In genomic region chr6:109690740-109691687, GRCh38 we compare ENCODE assay signal across 8 cellular contexts. TPM values are rescaled to one million over a fixed set of nuclear protein-coding genes. Genes with fewer than 3 reads are reported as not detected.
A peak's percentile ranks its signal among the peaks of the same experiment; 100 is the strongest.
DNase-seq lines count a peak whose midpoint lies in the region; ATAC-seq and TF ChIP-seq lines count a peak whose summit lies in the region.

Gene AK9, minus strand, starts transcription at chr6:109691202. Its CDS starts 15,457 bp downstream, at chr6:109675745.
Gene FIG4, plus strand, starts transcription at chr6:109691296. Its CDS starts 140 bp downstream, at chr6:109691436.

- H3K36me3 ChIP-seq in kidney epithelial cell (ENCODE audit: control insufficient read depth, insufficient read depth, low read length): no peaks in the 10 kb centered on the region

- peaks cover 2% of the 10 kb centered on the region for H3K27me3 ChIP-seq in kidney epithelial cell (ENCODE audit: control insufficient read depth, insufficient read depth, low read length)

- H3K4me3 ChIP-seq in kidney epithelial cell (ENCODE audit: low read depth, low read length): peak within 1 kb of the TSS; percentile 74

- DNase-seq in AG20443 (ENCODE audit: low spot score): peak; percentile 93
- peak; percentile 79 to 89 for DNase-seq in NCI-H446 (lab: John Stamatoyannopoulos, UW)
- peak; percentile 91 for DNase-seq in activated CD4-positive, CD25-positive, alpha-beta regulatory T cell treated with anti-CD3 and anti-CD28 coated beads, Interleukin-2, amount 50 U/mL, for 72 hours
- peak; percentile 95 for DNase-seq in cerebellum (ENCODE audit: low spot score)
- peak; percentile 73 for DNase-seq in kidney epithelial cell (ENCODE audit: low read depth)
- peak; percentile 79 to 89 for DNase-seq in stimulated activated CD4-positive, alpha-beta T cell treated with anti-CD3 and anti-CD28 coated beads, Interleukin-15, amount 100 ng/mL, for 48 hours (ENCODE audit: low read depth in 2 of 2)

- ATAC-seq in GM19035 (IDR thresholded peaks at IDR 0.05; ENCODE audit: unreplicated experiment) (peak; percentile 94), HG03354 (IDR thresholded peaks at IDR 0.05; ENCODE audit: poor library complexity, severe bottlenecking, unreplicated experiment) (peak; percentile 94)

- peak; percentile 42 for TF ChIP-seq CTCF in kidney epithelial cell (IDR thresholded peaks at IDR 0.05; ENCODE audit: insufficient read depth, low read length, poor library complexity, severe bottlenecking)

RNA-seq across cellular contexts. Expression of gene AK9, which starts in this region (rescaled TPM):
- total RNA-seq in cerebellum (30.1 TPM), kidney epithelial cell (5.4 and 6.0 TPM in 2 replicates)

RNA-seq across cellular contexts. Expression of gene FIG4, which starts in this region (rescaled TPM):
- total RNA-seq in cerebellum: 32.8 TPM
- 15.6 and 16.2 TPM in 2 replicates for total RNA-seq in kidney epithelial cell

Comparison
In these comparisons a context has a peak if more than half of its experiments do, and no peak if none do; other contexts are left out.
1. Peak in every context shown above with its lines: DNase-seq, ATAC-seq and H3K4me3 ChIP-seq.